In the genomic region with DNA sequence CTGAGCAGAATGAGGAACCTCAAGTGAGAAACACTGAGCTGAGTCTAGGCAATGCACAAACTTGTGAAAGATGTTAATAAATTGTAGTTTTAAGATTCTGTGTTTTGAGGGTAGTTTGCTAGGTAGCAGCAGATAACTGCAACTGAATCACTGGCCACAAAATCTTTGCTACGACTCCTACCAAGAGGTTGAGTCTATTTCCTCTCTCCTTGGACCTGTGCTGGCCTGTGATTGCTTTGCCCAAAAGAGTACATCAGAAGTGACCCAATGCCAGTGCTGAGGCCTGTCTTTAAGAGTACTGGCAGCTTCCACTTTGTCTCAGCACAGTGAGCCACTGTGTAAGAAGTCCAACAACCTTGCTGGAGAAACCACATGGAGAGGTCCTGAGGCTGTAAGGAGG, we compare ENCODE assay signal across 1 cellular context.
TF ChIP-seq lines count a peak whose summit lies in the region.

No MANE protein-coding gene starts in this region.

TF ChIP-seq in K562, 482 proteins besides CTCF, POLR2A, EP300 and RAD21:
- TF ChIP-seq TCF3 (CRISPR knock-in tag; IDR thresholded peaks at IDR 0.05), result no peak
- no peak for TF ChIP-seq ETV6 (IDR thresholded peaks at IDR 0.05; ENCODE audit: borderline replicate concordance in 1 of 2, low read depth in 2 of 2, low read length in 1 of 2)
- TF ChIP-seq ETV6 (CRISPR knock-in tag; IDR thresholded peaks at IDR 0.05; ENCODE audit: borderline replicate concordance), result no peak
- TF ChIP-seq, protein P1, sequence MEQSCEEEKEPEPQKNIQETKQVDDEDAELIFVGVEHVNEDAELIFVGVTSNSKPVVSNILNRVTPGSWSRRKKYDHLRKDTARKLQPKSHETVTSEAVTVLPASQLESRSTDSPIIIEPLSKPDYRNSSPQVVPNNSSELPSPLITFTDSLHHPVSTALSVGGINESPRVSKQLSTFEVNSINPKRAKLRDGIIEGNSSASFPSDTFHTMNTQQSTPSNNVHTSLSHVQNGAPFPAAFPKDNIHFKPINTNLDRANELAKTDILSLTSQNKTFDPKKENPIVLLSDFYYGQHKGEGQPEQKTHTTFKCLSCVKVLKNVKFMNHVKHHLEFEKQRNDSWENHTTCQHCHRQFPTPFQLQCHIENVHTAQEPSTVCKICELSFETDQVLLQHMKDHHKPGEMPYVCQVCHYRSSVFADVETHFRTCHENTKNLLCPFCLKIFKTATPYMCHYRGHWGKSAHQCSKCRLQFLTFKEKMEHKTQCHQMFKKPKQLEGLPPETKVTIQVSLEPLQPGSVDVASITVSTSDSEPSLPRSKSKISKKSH (CRISPR knock-in tag; IDR thresholded peaks at IDR 0.05), result no peak
- TF ChIP-seq ETV5 (CRISPR knock-in tag; IDR thresholded peaks at IDR 0.05; ENCODE audit: low read depth), result no peak
- TF ChIP-seq POLR3A (IDR thresholded peaks at IDR 0.05; ENCODE audit: borderline replicate concordance, extremely low read depth, insufficient read depth, insufficient read length), result no peak
- TF ChIP-seq, protein P2, sequence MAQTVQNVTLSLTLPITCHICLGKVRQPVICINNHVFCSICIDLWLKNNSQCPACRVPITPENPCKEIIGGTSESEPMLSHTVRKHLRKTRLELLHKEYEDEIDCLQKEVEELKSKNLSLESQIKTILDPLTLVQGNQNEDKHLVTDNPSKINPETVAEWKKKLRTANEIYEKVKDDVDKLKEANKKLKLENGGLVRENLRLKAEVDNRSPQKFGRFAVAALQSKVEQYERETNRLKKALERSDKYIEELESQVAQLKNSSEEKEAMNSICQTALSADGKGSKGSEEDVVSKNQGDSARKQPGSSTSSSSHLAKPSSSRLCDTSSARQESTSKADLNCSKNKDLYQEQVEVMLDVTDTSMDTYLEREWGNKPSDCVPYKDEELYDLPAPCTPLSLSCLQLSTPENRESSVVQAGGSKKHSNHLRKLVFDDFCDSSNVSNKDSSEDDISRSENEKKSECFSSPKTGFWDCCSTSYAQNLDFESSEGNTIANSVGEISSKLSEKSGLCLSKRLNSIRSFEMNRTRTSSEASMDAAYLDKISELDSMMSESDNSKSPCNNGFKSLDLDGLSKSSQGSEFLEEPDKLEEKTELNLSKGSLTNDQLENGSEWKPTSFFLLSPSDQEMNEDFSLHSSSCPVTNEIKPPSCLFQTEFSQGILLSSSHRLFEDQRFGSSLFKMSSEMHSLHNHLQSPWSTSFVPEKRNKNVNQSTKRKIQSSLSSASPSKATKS (CRISPR knock-in tag; IDR thresholded peaks at IDR 0.05), result no peak
- no peak for TF ChIP-seq ZNF583 (CRISPR knock-in tag; IDR thresholded peaks at IDR 0.05)
- TF ChIP-seq, protein P3, sequence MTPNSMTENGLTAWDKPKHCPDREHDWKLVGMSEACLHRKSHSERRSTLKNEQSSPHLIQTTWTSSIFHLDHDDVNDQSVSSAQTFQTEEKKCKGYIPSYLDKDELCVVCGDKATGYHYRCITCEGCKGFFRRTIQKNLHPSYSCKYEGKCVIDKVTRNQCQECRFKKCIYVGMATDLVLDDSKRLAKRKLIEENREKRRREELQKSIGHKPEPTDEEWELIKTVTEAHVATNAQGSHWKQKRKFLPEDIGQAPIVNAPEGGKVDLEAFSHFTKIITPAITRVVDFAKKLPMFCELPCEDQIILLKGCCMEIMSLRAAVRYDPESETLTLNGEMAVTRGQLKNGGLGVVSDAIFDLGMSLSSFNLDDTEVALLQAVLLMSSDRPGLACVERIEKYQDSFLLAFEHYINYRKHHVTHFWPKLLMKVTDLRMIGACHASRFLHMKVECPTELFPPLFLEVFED (CRISPR knock-in tag; conservative IDR thresholded peaks at IDR 0.05), result no peak
- no peak for TF ChIP-seq PTRF (tag; IDR thresholded peaks at IDR 0.05)
- TF ChIP-seq ZKSCAN3 (CRISPR knock-in tag; IDR thresholded peaks at IDR 0.05), result no peak
- TF ChIP-seq NCOA1 (IDR thresholded peaks at IDR 0.05; ENCODE audit: low read depth), result no peak
- TF ChIP-seq XRCC4 (IDR thresholded peaks at IDR 0.05; ENCODE audit: extremely low read depth, insufficient read depth, insufficient read length), result no peak
